ENCODE assay signal across 8 cellular contexts in genomic region chr16:28403220-28404072, GRCh38. TPM values are rescaled to one million over a fixed set of nuclear protein-coding genes. Genes with fewer than 3 reads are reported as not detected.
DNase-seq lines count a peak whose midpoint lies in the region; ATAC-seq and TF ChIP-seq lines count a peak whose summit lies in the region.
"Not testable (repeated sequence)": the region's sequence is repeated elsewhere in the genome, so short reads cannot be mapped to it uniquely, and the experiment has no call there.

Gene EIF3CL (minus strand): TSS chr16:28403841. CDS start chr16:28403618, 223 bp downstream.

- not testable (repeated sequence) for H3K36me3 ChIP-seq in BE2C; HUES6 (ENCODE audit: control insufficient read depth, insufficient read depth, low read length)

- ATAC-seq in GM19043 (IDR thresholded peaks at IDR 0.05; ENCODE audit: low read depth, unreplicated experiment) (peak; percentile 99), HG02759 (IDR thresholded peaks at IDR 0.05; ENCODE audit: unreplicated experiment) (peak; percentile 98), left lobe of liver (peak; percentile 99), sciatic nerve (peak; percentile 100)
- ATAC-seq in effector memory CD8-positive, alpha-beta T cell (replicated peaks): peak; percentile 100

- CTCF ChIA-PET in activated CD4-positive, alpha-beta memory T cell treated with anti-CD3 and anti-CD28 coated beads, Interleukin-2, amount 10 ng/mL, durations not matched to agents 7 days and 5 days (lab: Charles Lee): not testable (repeated sequence)

- H3K9me3 Mint-ChIP-seq in activated CD4-positive, alpha-beta memory T cell treated with anti-CD3 and anti-CD28 coated beads, Interleukin-2, amount 10 ng/mL, durations not matched to agents 7 days and 5 days; effector memory CD8-positive, alpha-beta T cell: not testable (repeated sequence)

- H3K27me3 Mint-ChIP-seq in activated CD4-positive, alpha-beta memory T cell treated with anti-CD3 and anti-CD28 coated beads, Interleukin-2, amount 10 ng/mL, durations not matched to agents 7 days and 5 days; effector memory CD8-positive, alpha-beta T cell: not testable (repeated sequence)

- H3K27me3 ChIP-seq in BE2C; HUES6 (ENCODE audit: control insufficient read depth, insufficient read depth, low read length): not testable (repeated sequence)

- H3K4me3 ChIP-seq in BE2C (ENCODE audit: low read depth, low read length) (peak within 1 kb of the TSS; percentile 47), HUES6 (ENCODE audit: low read depth, low read length) (peak within 1 kb of the TSS; percentile 51)

- not testable (repeated sequence) for H3K9ac ChIP-seq in HUES6 (ENCODE audit: low read length)

- H3K9me3 ChIP-seq in BE2C; HUES6 (ENCODE audit: control insufficient read depth, insufficient read depth, low read depth, low read length): not testable (repeated sequence)

- intact Hi-C loops in sciatic nerve (cut with DNase I): not testable (repeated sequence)

- not testable (repeated sequence) for H3K36me3 Mint-ChIP-seq in activated CD4-positive, alpha-beta memory T cell treated with anti-CD3 and anti-CD28 coated beads, Interleukin-2, amount 10 ng/mL, durations not matched to agents 7 days and 5 days (ENCODE audit: low read depth); effector memory CD8-positive, alpha-beta T cell (ENCODE audit: insufficient read depth)

- peak within 1 kb of the TSS; percentile 76 for H3K4me3 Mint-ChIP-seq in activated CD4-positive, alpha-beta memory T cell treated with anti-CD3 and anti-CD28 coated beads, Interleukin-2, amount 10 ng/mL, durations not matched to agents 7 days and 5 days
- peak within 1 kb of the TSS in 1 of 2 donors; percentile 47 for H3K4me3 Mint-ChIP-seq in effector memory CD8-positive, alpha-beta T cell

- not testable (repeated sequence) for DNase-seq in BE2C; activated CD4-positive, alpha-beta memory T cell treated with anti-CD3 and anti-CD28 coated beads, Interleukin-2, amount 10 ng/mL, durations not matched to agents 7 days and 5 days; effector memory CD8-positive, alpha-beta T cell; left lobe of liver (ENCODE audit: low spot score); sciatic nerve (ENCODE audit: low spot score)

- not testable (repeated sequence) for H3K4me1 Mint-ChIP-seq in activated CD4-positive, alpha-beta memory T cell treated with anti-CD3 and anti-CD28 coated beads, Interleukin-2, amount 10 ng/mL, durations not matched to agents 7 days and 5 days; effector memory CD8-positive, alpha-beta T cell (ENCODE audit: low read depth in 2 of 2)

- POLR2A ChIA-PET in activated CD4-positive, alpha-beta memory T cell treated with anti-CD3 and anti-CD28 coated beads, Interleukin-2, amount 10 ng/mL, durations not matched to agents 7 days and 5 days (lab: Charles Lee): not testable (repeated sequence)

- H3K4me1 ChIP-seq in BE2C; HUES6 (ENCODE audit: control insufficient read depth, insufficient read depth, low read length): not testable (repeated sequence)

- H3K27ac Mint-ChIP-seq in activated CD4-positive, alpha-beta memory T cell treated with anti-CD3 and anti-CD28 coated beads, Interleukin-2, amount 10 ng/mL, durations not matched to agents 7 days and 5 days: peak within 1 kb of the TSS; percentile 61
- not testable (repeated sequence) for H3K27ac Mint-ChIP-seq in effector memory CD8-positive, alpha-beta T cell

- H3K27ac ChIP-seq in HUES6 (ENCODE audit: low read depth, low read length): not testable (repeated sequence)

- TF ChIP-seq CTCF in BE2C (IDR thresholded peaks at IDR 0.05; ENCODE audit: low read depth, low read length): not testable (repeated sequence)

RNA-seq across cellular contexts. Expression of gene EIF3CL, which starts in this region (rescaled TPM):
- polyA plus RNA-seq in BE2C (2012; ENCODE audit: insufficient read depth, insufficient read length, low read depth): 56.6 TPM
- total RNA-seq in activated CD4-positive, alpha-beta memory T cell treated with anti-CD3 and anti-CD28 coated beads, Interleukin-2, amount 10 ng/mL, durations not matched to agents 7 days and 5 days: 10 to 100 TPM; 42.0 to 51.0 TPM
- total RNA-seq in left lobe of liver: 11.6 TPM
- 49.8 TPM for total RNA-seq in sciatic nerve
